ENCODE assay signal across 23 cellular contexts in the genomic region with DNA sequence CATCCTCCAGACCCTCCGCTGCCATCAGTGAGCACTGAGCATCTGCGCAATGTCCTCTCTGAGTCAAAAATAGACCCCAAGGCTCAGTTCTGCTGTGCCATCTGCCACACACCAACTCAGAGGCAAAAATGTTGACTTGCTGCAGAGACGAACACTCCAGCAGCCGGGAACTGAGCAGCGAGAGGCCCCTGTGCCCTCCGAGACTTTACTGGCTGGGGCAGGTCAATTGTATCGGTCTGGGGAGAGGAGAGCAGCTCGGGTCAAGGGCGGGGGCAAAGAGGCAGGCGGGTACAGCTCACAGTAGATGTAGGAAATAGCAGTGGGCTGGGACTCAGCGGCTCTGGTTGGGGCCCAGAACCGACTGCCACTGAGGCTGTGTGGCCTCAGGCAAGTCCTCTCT. TPM values are rescaled to one million over a fixed set of nuclear protein-coding genes. Genes with fewer than 3 reads are reported as not detected.
"Had no signal": no experiment of that assay in that cellular context is flagged by ENCODE, and none has a peak within 500 bp of the region (broad histone marks: within the 10 kb centered on the region; RNA-seq: fewer than 3 reads in every experiment).

No MANE protein-coding gene starts in this region.

- DNase-seq: activated CD4-positive, CD25-positive, alpha-beta regulatory T cell treated with anti-CD3 and anti-CD28 coated beads, Interleukin-2, amount 50 U/mL, for 72 hours; activated naive CD8-positive, alpha-beta T cell treated with anti-CD3 and anti-CD28 coated beads for 36 hours; activated T-cell treated with anti-CD3 and anti-CD28 coated beads, Interleukin-2, amount 50 U/mL, for 72 hours; amygdala; body of pancreas; effector memory CD8-positive, alpha-beta T cell; foreskin melanocyte; mammary epithelial cell; naive B cell; right cardiac atrium; SK-N-SH; stimulated activated naive CD4-positive, alpha-beta T cell treated with Interleukin-2 at 50 U/mL for 16 hours; T-helper 1 cell; T1000; trophoblast cell had no signal

- H3K36me3 ChIP-seq: heart left ventricle had no signal

- H3K27ac Mint-ChIP-seq: activated naive CD8-positive, alpha-beta T cell treated with anti-CD3 and anti-CD28 coated beads for 36 hours; activated T-cell treated with anti-CD3 and anti-CD28 coated beads, Interleukin-2, amount 50 U/mL, for 72 hours; dendritic cell treated with granulocyte-macrophage colony-stimulating factor and Interleukin-4, amounts not matched to agents 40 ng/mL and 50 ng/mL, for 4 days; effector memory CD8-positive, alpha-beta T cell; naive B cell; progenitor cell of endocrine pancreas had no signal

- H3K27ac ChIP-seq: body of pancreas, epithelial cell of prostate, heart left ventricle, skin epidermis had no signal

- H3K27me3 Mint-ChIP-seq: progenitor cell of endocrine pancreas had no signal

- H3K36me3 Mint-ChIP-seq: activated naive CD8-positive, alpha-beta T cell treated with anti-CD3 and anti-CD28 coated beads for 36 hours had no signal

- H3K4me3 ChIP-seq: body of pancreas, heart left ventricle, skin epidermis had no signal

- H3K27me3 ChIP-seq: body of pancreas had no signal

- H3K4me1 ChIP-seq: body of pancreas had no signal

- H3K4me3 Mint-ChIP-seq: activated naive CD8-positive, alpha-beta T cell treated with anti-CD3 and anti-CD28 coated beads for 36 hours; activated T-cell treated with anti-CD3 and anti-CD28 coated beads, Interleukin-2, amount 50 U/mL, for 72 hours; central memory CD8-positive, alpha-beta T cell; dendritic cell treated with granulocyte-macrophage colony-stimulating factor and Interleukin-4, amounts not matched to agents 40 ng/mL and 50 ng/mL, for 4 days; effector memory CD8-positive, alpha-beta T cell; naive B cell had no signal

RNA-seq across cellular contexts. Expression of a gene that starts 41.5 kb away (rescaled TPM):
- total RNA-seq: activated naive CD8-positive, alpha-beta T cell treated with anti-CD3 and anti-CD28 coated beads for 36 hours; activated T-cell treated with anti-CD3 and anti-CD28 coated beads, Interleukin-2, amount 50 U/mL, for 72 hours; fibroblast of lung; mammary epithelial cell; mononuclear cell had no signal
- polyA plus RNA-seq: fibroblast of lung, mammary epithelial cell had no signal
